ENCODE assay signal across 9 cellular contexts in the genomic region with DNA sequence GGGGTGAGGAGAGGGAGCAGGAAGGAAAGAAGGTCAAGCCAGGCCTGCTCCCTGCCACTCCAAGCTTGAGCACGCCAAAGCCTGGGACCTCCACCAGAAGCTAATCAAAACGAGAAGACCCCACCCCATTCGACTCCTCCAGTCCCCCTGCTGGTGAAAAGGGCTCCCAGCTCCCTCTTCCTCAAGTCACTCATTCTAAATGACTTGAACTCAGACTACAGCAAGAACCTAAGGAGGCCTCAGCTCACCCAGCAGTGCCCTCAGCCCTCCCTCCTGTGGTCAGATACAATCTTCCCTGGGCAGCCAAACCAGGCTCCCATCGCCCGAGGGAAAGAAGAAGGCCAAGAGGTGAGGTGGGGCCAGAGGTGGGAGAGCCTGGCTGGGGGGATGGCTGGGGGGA. TPM values are rescaled to one million over a fixed set of nuclear protein-coding genes. Genes with fewer than 3 reads are reported as not detected.
DNase-seq lines count a peak whose midpoint lies in the region; ATAC-seq, FAIRE-seq and TF ChIP-seq lines count a peak whose summit lies in the region.
"Had no signal": no experiment of that assay in that cellular context is flagged by ENCODE, and none has a peak within 500 bp of the region (broad histone marks: within the 10 kb centered on the region; RNA-seq: fewer than 3 reads in every experiment).

No MANE protein-coding gene starts in this region.

- intact Hi-C loops in natural killer cell (cut with micrococcal nuclease) = no loop called here

- no peak overlapping the region for H2AFZ ChIP-seq in Loucy (ENCODE audit: low read length)

- H4K20me1 ChIP-seq in Loucy (ENCODE audit: insufficient read depth, low read length, poor library complexity, severe bottlenecking) = peaks cover 59% of the 10 kb centered on the region

- TF ChIP-seq CTCF in BE2C (IDR thresholded peaks at IDR 0.05; ENCODE audit: low read depth, low read length) (peak; percentile 47), Loucy (conservative IDR thresholded peaks at IDR 0.05; ENCODE audit: low read length) (peak; percentile 57), bronchial epithelial cell (IDR thresholded peaks at IDR 0.05; ENCODE audit: insufficient read depth, low read length, severe bottlenecking) (peak; percentile 27), natural killer cell (IDR thresholded peaks at IDR 0.05) (peak; percentile 24)

- H3K4me1 ChIP-seq in BE2C (peaks cover 9% of the 10 kb centered on the region), Loucy (ENCODE audit: insufficient read depth, low read length, poor library complexity, severe bottlenecking) (peaks cover 31% of the 10 kb centered on the region)

- H3K79me2 ChIP-seq in Loucy (ENCODE audit: insufficient read depth, low read length) = peaks cover 85% of the 10 kb centered on the region

- H3K36me3 ChIP-seq in BE2C (peaks cover 8% of the 10 kb centered on the region; the same call in 1 of the 2 replicates), Loucy (ENCODE audit: insufficient read depth, low read length) (peaks cover 51% of the 10 kb centered on the region; the same call in 1 of the 2 replicates), bronchial epithelial cell (ENCODE audit: control insufficient read depth, insufficient read depth, low read length) (peaks cover 6% of the 10 kb centered on the region)

- no peaks in the 10 kb centered on the region for H3K9me3 Mint-ChIP-seq in natural killer cell

- peak overlapping the region; percentile 72 for H3K4me3 Mint-ChIP-seq in natural killer cell

- no peak overlapping the region for H3K4me3 ChIP-seq in BE2C (ENCODE audit: low read depth, low read length)
- no peak overlapping the region for H3K4me3 ChIP-seq in Loucy (ENCODE audit: low read length, poor library complexity, severe bottlenecking)
- H3K4me3 ChIP-seq in bronchial epithelial cell (ENCODE audit: low read depth, low read length) = no peak overlapping the region

- peak overlapping the region; percentile 46 for H3K9ac ChIP-seq in Loucy (ENCODE audit: low read depth, low read length, poor library complexity, severe bottlenecking)

- H3K36me3 Mint-ChIP-seq in natural killer cell = no peaks in the 10 kb centered on the region

- H3K4me1 Mint-ChIP-seq in natural killer cell = peaks cover 71 to 87% of the 10 kb centered on the region in 2 donors

- DNase-seq in BE2C (no peak), bronchial epithelial cell (ENCODE audit: low read depth) (no peak), natural killer cell (no peak), OCI-M2 (lab: John Stamatoyannopoulos, UW; ENCODE audit: unreplicated experiment) (no peak), MV-4-11 (lab: John Stamatoyannopoulos, UW) (no peak)
- DNase-seq: NCI-H1092 treated with DMSO at 0.1 percent for 48 hours had no signal

- H3K9me2 ChIP-seq in Loucy (replicated peaks; ENCODE audit: low read depth, low read length) = no peaks in the 10 kb centered on the region

- no peaks in the 10 kb centered on the region for H3K27me3 Mint-ChIP-seq in natural killer cell (ENCODE audit: low read depth in 2 of 2)

- H3F3A ChIP-seq in Loucy (ENCODE audit: low read depth) = no peaks in the 10 kb centered on the region

- FAIRE-seq in bronchial epithelial cell (lab: Jason Lieb, UNC) = no peak

- ATAC-seq in natural killer cell (peak in 2 of 3 donors; percentile 22 to 42), GM19324 (IDR thresholded peaks at IDR 0.05; ENCODE audit: low FRiP score, unreplicated experiment) (no peak), HG02610 (IDR thresholded peaks at IDR 0.05; ENCODE audit: unreplicated experiment) (no peak)

- H3K27me3 ChIP-seq in BE2C (no peaks in the 10 kb centered on the region), Loucy (ENCODE audit: insufficient read depth, low read length, poor library complexity, severe bottlenecking) (no peaks in the 10 kb centered on the region), bronchial epithelial cell (ENCODE audit: control insufficient read depth, insufficient read depth, low read length) (no peaks in the 10 kb centered on the region)

- no peak overlapping the region for H3K4me2 ChIP-seq in Loucy (ENCODE audit: low read depth, low read length, poor library complexity, severe bottlenecking)

- peak overlapping the region; percentile 91 to 92 for H3K27ac Mint-ChIP-seq in natural killer cell

- no peaks in the 10 kb centered on the region for H3K9me3 ChIP-seq in BE2C
- no peaks in the 10 kb centered on the region for H3K9me3 ChIP-seq in Loucy (ENCODE audit: insufficient read depth, low read depth, low read length)

RNA-seq across cellular contexts. Expression of a gene that starts 17.4 kb away (rescaled TPM):
- 178 TPM for polyA plus RNA-seq in BE2C (2012; ENCODE audit: insufficient read depth, insufficient read length, low read depth)
- 7.1 and 9.0 TPM in 2 replicates for total RNA-seq in bronchial epithelial cell
- 100 to 1,000 TPM; 141 to 235 (median 147) TPM for total RNA-seq in natural killer cell

RNA-seq across cellular contexts. Expression of a gene that starts 29.3 kb away (rescaled TPM):
- 65.5 TPM for polyA plus RNA-seq in BE2C (2012; ENCODE audit: insufficient read depth, insufficient read length, low read depth)
- total RNA-seq in bronchial epithelial cell (7.3 and 10.3 TPM in 2 replicates), natural killer cell (1 to 10 TPM; 2.0 to 4.4 (median 3.4) TPM)

RNA-seq across cellular contexts. Expression of a gene that starts 43.6 kb away (rescaled TPM):
- 22.4 TPM for polyA plus RNA-seq in BE2C (2012; ENCODE audit: insufficient read depth, insufficient read length, low read depth)
- total RNA-seq in bronchial epithelial cell (0.90 and 3.9 TPM in 2 replicates), natural killer cell (under 1 TPM; 0.23 to 0.73 (median 0.49) TPM)

Comparison
In these comparisons a context has a peak if more than half of its experiments do, and no peak if none do; other contexts are left out.
1. ATAC-seq: peak in natural killer cell (2 of 3); none in GM19324 (single experiment) and HG02610 (single experiment).
2. RNA of a gene that starts 17.4 kb away (total RNA-seq): 141 to 235 TPM in natural killer cell; 7.1 to 9.0 TPM in bronchial epithelial cell; every median in the first group is over 10 times any median in the second.
3. Peak in every context shown above with its lines, with median percentiles within 50 percentile points of each other: CTCF ChIP-seq.